In the genomic region with DNA sequence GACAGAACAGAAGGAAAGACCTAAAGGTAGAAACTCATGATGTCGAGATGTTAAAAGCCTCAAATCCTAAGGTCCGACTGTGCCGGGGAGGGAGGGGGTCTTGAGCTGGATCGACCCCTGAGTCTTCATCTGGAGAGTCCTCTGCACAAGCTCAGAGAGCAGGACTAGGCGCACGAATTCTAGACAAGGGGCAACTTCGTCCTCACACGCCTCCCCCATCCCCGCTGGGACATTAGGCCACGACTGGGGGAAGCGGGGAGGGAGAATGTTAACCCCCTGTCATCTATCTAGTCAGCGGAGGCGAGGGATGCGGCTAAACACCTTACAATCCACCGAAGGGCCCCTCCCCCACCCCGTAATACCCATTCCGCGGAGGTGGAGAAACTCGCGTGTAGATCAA, we compare ENCODE assay signal across 2 cellular contexts.
TF ChIP-seq lines count a peak whose summit lies in the region.

No MANE protein-coding gene starts in this region.

TF ChIP-seq in SK-N-SH, 30 proteins besides CTCF, POLR2A, EP300 and RAD21 (continued from another document):
- TF ChIP-seq EZH2phosphoT487 (IDR thresholded peaks at IDR 0.05; ENCODE audit: borderline replicate concordance, low read depth) (no peak), FOXM1 (IDR thresholded peaks at IDR 0.05; ENCODE audit: low read depth) (no peak)
- TF ChIP-seq, protein P1, sequence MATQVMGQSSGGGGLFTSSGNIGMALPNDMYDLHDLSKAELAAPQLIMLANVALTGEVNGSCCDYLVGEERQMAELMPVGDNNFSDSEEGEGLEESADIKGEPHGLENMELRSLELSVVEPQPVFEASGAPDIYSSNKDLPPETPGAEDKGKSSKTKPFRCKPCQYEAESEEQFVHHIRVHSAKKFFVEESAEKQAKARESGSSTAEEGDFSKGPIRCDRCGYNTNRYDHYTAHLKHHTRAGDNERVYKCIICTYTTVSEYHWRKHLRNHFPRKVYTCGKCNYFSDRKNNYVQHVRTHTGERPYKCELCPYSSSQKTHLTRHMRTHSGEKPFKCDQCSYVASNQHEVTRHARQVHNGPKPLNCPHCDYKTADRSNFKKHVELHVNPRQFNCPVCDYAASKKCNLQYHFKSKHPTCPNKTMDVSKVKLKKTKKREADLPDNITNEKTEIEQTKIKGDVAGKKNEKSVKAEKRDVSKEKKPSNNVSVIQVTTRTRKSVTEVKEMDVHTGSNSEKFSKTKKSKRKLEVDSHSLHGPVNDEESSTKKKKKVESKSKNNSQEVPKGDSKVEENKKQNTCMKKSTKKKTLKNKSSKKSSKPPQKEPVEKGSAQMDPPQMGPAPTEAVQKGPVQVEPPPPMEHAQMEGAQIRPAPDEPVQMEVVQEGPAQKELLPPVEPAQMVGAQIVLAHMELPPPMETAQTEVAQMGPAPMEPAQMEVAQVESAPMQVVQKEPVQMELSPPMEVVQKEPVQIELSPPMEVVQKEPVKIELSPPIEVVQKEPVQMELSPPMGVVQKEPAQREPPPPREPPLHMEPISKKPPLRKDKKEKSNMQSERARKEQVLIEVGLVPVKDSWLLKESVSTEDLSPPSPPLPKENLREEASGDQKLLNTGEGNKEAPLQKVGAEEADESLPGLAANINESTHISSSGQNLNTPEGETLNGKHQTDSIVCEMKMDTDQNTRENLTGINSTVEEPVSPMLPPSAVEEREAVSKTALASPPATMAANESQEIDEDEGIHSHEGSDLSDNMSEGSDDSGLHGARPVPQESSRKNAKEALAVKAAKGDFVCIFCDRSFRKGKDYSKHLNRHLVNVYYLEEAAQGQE (IDR thresholded peaks at IDR 0.05; ENCODE audit: low read depth, low read length), result no peak

TF ChIP-seq in SK-N-SH treated with all-trans-retinoic acid at 6 μM for 48 hours, 23 proteins besides CTCF, POLR2A, EP300 and RAD21 (continued from another document):
- TF ChIP-seq, protein P2, sequence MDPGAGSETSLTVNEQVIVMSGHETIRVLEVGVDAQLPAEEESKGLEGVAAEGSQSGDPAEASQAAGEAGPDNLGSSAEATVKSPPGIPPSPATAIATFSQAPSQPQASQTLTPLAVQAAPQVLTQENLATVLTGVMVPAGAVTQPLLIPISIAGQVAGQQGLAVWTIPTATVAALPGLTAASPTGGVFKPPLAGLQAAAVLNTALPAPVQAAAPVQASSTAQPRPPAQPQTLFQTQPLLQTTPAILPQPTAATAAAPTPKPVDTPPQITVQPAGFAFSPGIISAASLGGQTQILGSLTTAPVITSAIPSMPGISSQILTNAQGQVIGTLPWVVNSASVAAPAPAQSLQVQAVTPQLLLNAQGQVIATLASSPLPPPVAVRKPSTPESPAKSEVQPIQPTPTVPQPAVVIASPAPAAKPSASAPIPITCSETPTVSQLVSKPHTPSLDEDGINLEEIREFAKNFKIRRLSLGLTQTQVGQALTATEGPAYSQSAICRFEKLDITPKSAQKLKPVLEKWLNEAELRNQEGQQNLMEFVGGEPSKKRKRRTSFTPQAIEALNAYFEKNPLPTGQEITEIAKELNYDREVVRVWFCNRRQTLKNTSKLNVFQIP (CRISPR knock-in tag; IDR thresholded peaks at IDR 0.05; ENCODE audit: borderline replicate concordance, low read depth), result no peak
- no peak for TF ChIP-seq ZNF70 (CRISPR knock-in tag; IDR thresholded peaks at IDR 0.05)
- TF ChIP-seq, protein P3, sequence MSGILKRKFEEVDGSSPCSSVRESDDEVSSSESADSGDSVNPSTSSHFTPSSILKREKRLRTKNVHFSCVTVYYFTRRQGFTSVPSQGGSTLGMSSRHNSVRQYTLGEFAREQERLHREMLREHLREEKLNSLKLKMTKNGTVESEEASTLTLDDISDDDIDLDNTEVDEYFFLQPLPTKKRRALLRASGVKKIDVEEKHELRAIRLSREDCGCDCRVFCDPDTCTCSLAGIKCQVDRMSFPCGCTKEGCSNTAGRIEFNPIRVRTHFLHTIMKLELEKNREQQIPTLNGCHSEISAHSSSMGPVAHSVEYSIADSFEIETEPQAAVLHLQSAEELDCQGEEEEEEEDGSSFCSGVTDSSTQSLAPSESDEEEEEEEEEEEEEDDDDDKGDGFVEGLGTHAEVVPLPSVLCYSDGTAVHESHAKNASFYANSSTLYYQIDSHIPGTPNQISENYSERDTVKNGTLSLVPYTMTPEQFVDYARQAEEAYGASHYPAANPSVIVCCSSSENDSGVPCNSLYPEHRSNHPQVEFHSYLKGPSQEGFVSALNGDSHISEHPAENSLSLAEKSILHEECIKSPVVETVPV (CRISPR knock-in tag; IDR thresholded peaks at IDR 0.05), result no peak
- TF ChIP-seq, protein P4, sequence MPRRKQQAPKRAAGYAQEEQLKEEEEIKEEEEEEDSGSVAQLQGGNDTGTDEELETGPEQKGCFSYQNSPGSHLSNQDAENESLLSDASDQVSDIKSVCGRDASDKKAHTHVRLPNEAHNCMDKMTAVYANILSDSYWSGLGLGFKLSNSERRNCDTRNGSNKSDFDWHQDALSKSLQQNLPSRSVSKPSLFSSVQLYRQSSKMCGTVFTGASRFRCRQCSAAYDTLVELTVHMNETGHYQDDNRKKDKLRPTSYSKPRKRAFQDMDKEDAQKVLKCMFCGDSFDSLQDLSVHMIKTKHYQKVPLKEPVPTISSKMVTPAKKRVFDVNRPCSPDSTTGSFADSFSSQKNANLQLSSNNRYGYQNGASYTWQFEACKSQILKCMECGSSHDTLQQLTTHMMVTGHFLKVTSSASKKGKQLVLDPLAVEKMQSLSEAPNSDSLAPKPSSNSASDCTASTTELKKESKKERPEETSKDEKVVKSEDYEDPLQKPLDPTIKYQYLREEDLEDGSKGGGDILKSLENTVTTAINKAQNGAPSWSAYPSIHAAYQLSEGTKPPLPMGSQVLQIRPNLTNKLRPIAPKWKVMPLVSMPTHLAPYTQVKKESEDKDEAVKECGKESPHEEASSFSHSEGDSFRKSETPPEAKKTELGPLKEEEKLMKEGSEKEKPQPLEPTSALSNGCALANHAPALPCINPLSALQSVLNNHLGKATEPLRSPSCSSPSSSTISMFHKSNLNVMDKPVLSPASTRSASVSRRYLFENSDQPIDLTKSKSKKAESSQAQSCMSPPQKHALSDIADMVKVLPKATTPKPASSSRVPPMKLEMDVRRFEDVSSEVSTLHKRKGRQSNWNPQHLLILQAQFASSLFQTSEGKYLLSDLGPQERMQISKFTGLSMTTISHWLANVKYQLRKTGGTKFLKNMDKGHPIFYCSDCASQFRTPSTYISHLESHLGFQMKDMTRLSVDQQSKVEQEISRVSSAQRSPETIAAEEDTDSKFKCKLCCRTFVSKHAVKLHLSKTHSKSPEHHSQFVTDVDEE (CRISPR knock-in tag; IDR thresholded peaks at IDR 0.05), result no peak
- TF ChIP-seq ZFP30 (CRISPR knock-in tag; IDR thresholded peaks at IDR 0.05), result no peak
- no peak for TF ChIP-seq ARNTL (CRISPR knock-in tag; IDR thresholded peaks at IDR 0.05; ENCODE audit: borderline replicate concordance, low read depth)
- TF ChIP-seq PPARA (CRISPR knock-in tag; IDR thresholded peaks at IDR 0.05; ENCODE audit: borderline replicate concordance), result no peak
- TF ChIP-seq ESRRG (CRISPR knock-in tag; IDR thresholded peaks at IDR 0.05), result no peak
- TF ChIP-seq, protein P5, sequence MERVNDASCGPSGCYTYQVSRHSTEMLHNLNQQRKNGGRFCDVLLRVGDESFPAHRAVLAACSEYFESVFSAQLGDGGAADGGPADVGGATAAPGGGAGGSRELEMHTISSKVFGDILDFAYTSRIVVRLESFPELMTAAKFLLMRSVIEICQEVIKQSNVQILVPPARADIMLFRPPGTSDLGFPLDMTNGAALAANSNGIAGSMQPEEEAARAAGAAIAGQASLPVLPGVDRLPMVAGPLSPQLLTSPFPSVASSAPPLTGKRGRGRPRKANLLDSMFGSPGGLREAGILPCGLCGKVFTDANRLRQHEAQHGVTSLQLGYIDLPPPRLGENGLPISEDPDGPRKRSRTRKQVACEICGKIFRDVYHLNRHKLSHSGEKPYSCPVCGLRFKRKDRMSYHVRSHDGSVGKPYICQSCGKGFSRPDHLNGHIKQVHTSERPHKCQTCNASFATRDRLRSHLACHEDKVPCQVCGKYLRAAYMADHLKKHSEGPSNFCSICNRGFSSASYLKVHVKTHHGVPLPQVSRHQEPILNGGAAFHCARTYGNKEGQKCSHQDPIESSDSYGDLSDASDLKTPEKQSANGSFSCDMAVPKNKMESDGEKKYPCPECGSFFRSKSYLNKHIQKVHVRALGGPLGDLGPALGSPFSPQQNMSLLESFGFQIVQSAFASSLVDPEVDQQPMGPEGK (CRISPR knock-in tag; IDR thresholded peaks at IDR 0.05; ENCODE audit: borderline replicate concordance), result no peak
- TF ChIP-seq ZNF8 (CRISPR knock-in tag; IDR thresholded peaks at IDR 0.05), result no peak
- no peak for TF ChIP-seq TOX (CRISPR knock-in tag; IDR thresholded peaks at IDR 0.05; ENCODE audit: borderline replicate concordance)
